ENCODE assay signal across 39 cellular contexts in genomic region chr7:123923599-123923998, GRCh38. TPM values are rescaled to one million over a fixed set of nuclear protein-coding genes. Genes with fewer than 3 reads are reported as not detected.
"Had no signal": no experiment of that assay in that cellular context is flagged by ENCODE, and none has a peak within 500 bp of the region (broad histone marks: within the 10 kb centered on the region; RNA-seq: fewer than 3 reads in every experiment).

No MANE protein-coding gene starts in this region.

- H3K4me3 ChIP-seq: MG63 had no signal

- H3K9me3 ChIP-seq: MG63 had no signal

- H3K27ac ChIP-seq: KMS-11 had no signal

- H3K36me3 ChIP-seq: MG63 had no signal

- H3K27me3 ChIP-seq: MG63 had no signal

- H3K9ac ChIP-seq: KMS-11 had no signal

- DNase-seq: Karpas-422, Kasumi-1, MG63, MM.1S, MV-4-11, NCI-H1048, NCI-H1092, NCI-H1092 treated with DMSO at 0.1 percent for 48 hours, NCI-H1105, NCI-H1105 treated with DMSO at 0.1 percent for 48 hours, NCI-H1417, NCI-H1417 treated with DMSO at 0.1 percent for 48 hours, NCI-H1436, NCI-H1436 treated with DMSO at 0.1 percent for 48 hours, NCI-H146, NCI-H1694, NCI-H1694 treated with DMSO at 0.1 percent for 48 hours, NCI-H187, NCI-H187 treated with DMSO at 0.1 percent for 48 hours, NCI-H1930, NCI-H2029, NCI-H2029 treated with DMSO at 0.1 percent for 48 hours, NCI-H2081, NCI-H2081 treated with DMSO at 0.1 percent for 48 hours, NCI-H2107, NCI-H2171, NCI-H2171 treated with DMSO at 0.1 percent for 48 hours, NCI-H2227 treated with DMSO at 0.1 percent for 48 hours, NCI-H226, NCI-H345, NCI-H446, NCI-H446 treated with DMSO at 0.1 percent for 48 hours, NCI-H510A, NCI-H510A treated with DMSO at 0.1 percent for 48 hours had no signal

- H3K4me2 ChIP-seq: KMS-11 had no signal

RNA-seq across cellular contexts. Expression of gene SPAM1, which starts 1.4 kb away (rescaled TPM):
- total RNA-seq: LHCN-M2, M059J, MCF 10A, NCI-H460 had no signal
